In the genomic region with DNA sequence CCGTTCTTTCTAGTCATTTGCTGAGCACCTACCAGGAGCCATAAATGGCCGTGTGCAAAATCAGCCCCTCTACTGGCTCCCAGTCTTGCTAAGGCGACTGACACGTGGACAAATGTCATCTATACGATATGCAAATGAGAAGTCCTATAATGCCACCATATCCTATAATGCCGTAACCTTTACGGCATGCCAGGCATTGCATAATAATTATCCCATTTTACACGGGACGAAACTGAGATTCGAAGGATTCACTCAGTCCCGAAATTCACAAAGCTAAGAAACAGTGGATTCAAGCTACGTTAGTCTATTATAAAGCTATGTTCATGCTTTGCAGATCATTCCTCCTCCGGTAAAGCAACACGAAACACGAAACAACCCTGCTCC, we compare ENCODE assay signal across 14 cellular contexts. TPM values are rescaled to one million over a fixed set of nuclear protein-coding genes. Genes with fewer than 3 reads are reported as not detected.
"Had no signal": no experiment of that assay in that cellular context is flagged by ENCODE, and none has a peak within 500 bp of the region (broad histone marks: within the 10 kb centered on the region; RNA-seq: fewer than 3 reads in every experiment).

No MANE protein-coding gene starts in this region.

- H3K4me3 ChIP-seq: body of pancreas, sigmoid colon, stomach, upper lobe of right lung had no signal

- H3K9me3 ChIP-seq: body of pancreas, sigmoid colon, stomach, testis, upper lobe of right lung had no signal

- H3K4me3 Mint-ChIP-seq: activated CD4-positive, alpha-beta T cell treated with anti-CD3 and anti-CD28 coated beads, Interleukin-2, amount 10 ng/mL, durations not matched to agents 7 days and 5 days; activated T-cell treated with anti-CD3 and anti-CD28 coated beads, Interleukin-2, amount 50 U/mL, for 72 hours; mesothelial cell of epicardium; nephron progenitor cell had no signal

- H3K4me1 ChIP-seq: body of pancreas, sigmoid colon had no signal

- H3K36me3 ChIP-seq: sigmoid colon, stomach, upper lobe of right lung had no signal

- H3K36me3 Mint-ChIP-seq: activated naive CD4-positive, alpha-beta T cell treated with anti-CD3 and anti-CD28 coated beads, Interleukin-2, amount 50 U/mL, for 72 hours; mesothelial cell of epicardium had no signal

- H3K27me3 ChIP-seq: body of pancreas, sigmoid colon, stomach, testis, upper lobe of right lung had no signal

- H3K9me3 Mint-ChIP-seq: activated CD4-positive, alpha-beta T cell treated with anti-CD3 and anti-CD28 coated beads, Interleukin-2, amount 10 ng/mL, durations not matched to agents 7 days and 5 days; activated naive CD4-positive, alpha-beta T cell treated with anti-CD3 and anti-CD28 coated beads, Interleukin-2, amount 50 U/mL, for 72 hours; activated T-cell treated with anti-CD3 and anti-CD28 coated beads, Interleukin-2, amount 50 U/mL, for 72 hours; mesothelial cell of epicardium had no signal

- DNase-seq: activated gamma-delta T cell had no signal

- H3K27ac Mint-ChIP-seq: activated naive CD4-positive, alpha-beta T cell treated with anti-CD3 and anti-CD28 coated beads, Interleukin-2, amount 50 U/mL, for 72 hours; activated T-cell treated with anti-CD3 and anti-CD28 coated beads, Interleukin-2, amount 50 U/mL, for 72 hours; mesothelial cell of epicardium; nephron progenitor cell had no signal

- H3K27ac ChIP-seq: body of pancreas, sigmoid colon, stomach, testis, upper lobe of right lung had no signal

RNA-seq across cellular contexts. Expression of a gene that starts 44.7 kb away (rescaled TPM):
- total RNA-seq: activated naive CD4-positive, alpha-beta T cell treated with anti-CD3 and anti-CD28 coated beads, Interleukin-2, amount 50 U/mL, for 72 hours; activated T-cell treated with anti-CD3 and anti-CD28 coated beads, Interleukin-2, amount 50 U/mL, for 72 hours; body of pancreas; epithelial cell of proximal tubule; lower leg skin; osteocyte; upper lobe of right lung had no signal
